2 cellular contexts compared by ENCODE assay signal in genomic region chr7:34327681-34328080, GRCh38.
TF ChIP-seq lines count a peak whose summit lies in the region.

No MANE protein-coding gene starts in this region.

TF ChIP-seq in HCT116, 20 proteins besides CTCF, POLR2A, EP300 and RAD21 (continued from another document):
- TF ChIP-seq, protein P1, sequence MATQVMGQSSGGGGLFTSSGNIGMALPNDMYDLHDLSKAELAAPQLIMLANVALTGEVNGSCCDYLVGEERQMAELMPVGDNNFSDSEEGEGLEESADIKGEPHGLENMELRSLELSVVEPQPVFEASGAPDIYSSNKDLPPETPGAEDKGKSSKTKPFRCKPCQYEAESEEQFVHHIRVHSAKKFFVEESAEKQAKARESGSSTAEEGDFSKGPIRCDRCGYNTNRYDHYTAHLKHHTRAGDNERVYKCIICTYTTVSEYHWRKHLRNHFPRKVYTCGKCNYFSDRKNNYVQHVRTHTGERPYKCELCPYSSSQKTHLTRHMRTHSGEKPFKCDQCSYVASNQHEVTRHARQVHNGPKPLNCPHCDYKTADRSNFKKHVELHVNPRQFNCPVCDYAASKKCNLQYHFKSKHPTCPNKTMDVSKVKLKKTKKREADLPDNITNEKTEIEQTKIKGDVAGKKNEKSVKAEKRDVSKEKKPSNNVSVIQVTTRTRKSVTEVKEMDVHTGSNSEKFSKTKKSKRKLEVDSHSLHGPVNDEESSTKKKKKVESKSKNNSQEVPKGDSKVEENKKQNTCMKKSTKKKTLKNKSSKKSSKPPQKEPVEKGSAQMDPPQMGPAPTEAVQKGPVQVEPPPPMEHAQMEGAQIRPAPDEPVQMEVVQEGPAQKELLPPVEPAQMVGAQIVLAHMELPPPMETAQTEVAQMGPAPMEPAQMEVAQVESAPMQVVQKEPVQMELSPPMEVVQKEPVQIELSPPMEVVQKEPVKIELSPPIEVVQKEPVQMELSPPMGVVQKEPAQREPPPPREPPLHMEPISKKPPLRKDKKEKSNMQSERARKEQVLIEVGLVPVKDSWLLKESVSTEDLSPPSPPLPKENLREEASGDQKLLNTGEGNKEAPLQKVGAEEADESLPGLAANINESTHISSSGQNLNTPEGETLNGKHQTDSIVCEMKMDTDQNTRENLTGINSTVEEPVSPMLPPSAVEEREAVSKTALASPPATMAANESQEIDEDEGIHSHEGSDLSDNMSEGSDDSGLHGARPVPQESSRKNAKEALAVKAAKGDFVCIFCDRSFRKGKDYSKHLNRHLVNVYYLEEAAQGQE (IDR thresholded peaks at IDR 0.05; ENCODE audit: low read depth) = no peak
- TF ChIP-seq TCF7L2 (IDR thresholded peaks at IDR 0.05; ENCODE audit: borderline replicate concordance, extremely low read depth, insufficient read depth, insufficient read length) (no peak), EZH2 (IDR thresholded peaks at IDR 0.05) (no peak), YY1 (IDR thresholded peaks at IDR 0.05; ENCODE audit: extremely low read depth, insufficient replicate concordance, low read depth, low read length) (no peak), SP1 (IDR thresholded peaks at IDR 0.05; ENCODE audit: low read depth) (no peak), FOSL1 (IDR thresholded peaks at IDR 0.05; ENCODE audit: low read depth) (no peak), POLR2AphosphoS5 (IDR thresholded peaks at IDR 0.05; ENCODE audit: low read depth, low read length) (no peak), ZNF274 (IDR thresholded peaks at IDR 0.05; ENCODE audit: low read depth, low read length) (no peak), ATF3 (IDR thresholded peaks at IDR 0.05) (no peak), EZH2phosphoT487 (IDR thresholded peaks at IDR 0.05; ENCODE audit: borderline replicate concordance) (no peak), EGR1 (IDR thresholded peaks at IDR 0.05; ENCODE audit: low read depth) (no peak)
- TF ChIP-seq, protein P2, sequence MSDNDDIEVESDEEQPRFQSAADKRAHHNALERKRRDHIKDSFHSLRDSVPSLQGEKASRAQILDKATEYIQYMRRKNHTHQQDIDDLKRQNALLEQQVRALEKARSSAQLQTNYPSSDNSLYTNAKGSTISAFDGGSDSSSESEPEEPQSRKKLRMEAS (IDR thresholded peaks at IDR 0.05) = no peak

TF ChIP-seq in GM23338, 12 proteins besides CTCF, POLR2A, EP300 and RAD21 (continued from another document):
- TF ChIP-seq, protein P3, sequence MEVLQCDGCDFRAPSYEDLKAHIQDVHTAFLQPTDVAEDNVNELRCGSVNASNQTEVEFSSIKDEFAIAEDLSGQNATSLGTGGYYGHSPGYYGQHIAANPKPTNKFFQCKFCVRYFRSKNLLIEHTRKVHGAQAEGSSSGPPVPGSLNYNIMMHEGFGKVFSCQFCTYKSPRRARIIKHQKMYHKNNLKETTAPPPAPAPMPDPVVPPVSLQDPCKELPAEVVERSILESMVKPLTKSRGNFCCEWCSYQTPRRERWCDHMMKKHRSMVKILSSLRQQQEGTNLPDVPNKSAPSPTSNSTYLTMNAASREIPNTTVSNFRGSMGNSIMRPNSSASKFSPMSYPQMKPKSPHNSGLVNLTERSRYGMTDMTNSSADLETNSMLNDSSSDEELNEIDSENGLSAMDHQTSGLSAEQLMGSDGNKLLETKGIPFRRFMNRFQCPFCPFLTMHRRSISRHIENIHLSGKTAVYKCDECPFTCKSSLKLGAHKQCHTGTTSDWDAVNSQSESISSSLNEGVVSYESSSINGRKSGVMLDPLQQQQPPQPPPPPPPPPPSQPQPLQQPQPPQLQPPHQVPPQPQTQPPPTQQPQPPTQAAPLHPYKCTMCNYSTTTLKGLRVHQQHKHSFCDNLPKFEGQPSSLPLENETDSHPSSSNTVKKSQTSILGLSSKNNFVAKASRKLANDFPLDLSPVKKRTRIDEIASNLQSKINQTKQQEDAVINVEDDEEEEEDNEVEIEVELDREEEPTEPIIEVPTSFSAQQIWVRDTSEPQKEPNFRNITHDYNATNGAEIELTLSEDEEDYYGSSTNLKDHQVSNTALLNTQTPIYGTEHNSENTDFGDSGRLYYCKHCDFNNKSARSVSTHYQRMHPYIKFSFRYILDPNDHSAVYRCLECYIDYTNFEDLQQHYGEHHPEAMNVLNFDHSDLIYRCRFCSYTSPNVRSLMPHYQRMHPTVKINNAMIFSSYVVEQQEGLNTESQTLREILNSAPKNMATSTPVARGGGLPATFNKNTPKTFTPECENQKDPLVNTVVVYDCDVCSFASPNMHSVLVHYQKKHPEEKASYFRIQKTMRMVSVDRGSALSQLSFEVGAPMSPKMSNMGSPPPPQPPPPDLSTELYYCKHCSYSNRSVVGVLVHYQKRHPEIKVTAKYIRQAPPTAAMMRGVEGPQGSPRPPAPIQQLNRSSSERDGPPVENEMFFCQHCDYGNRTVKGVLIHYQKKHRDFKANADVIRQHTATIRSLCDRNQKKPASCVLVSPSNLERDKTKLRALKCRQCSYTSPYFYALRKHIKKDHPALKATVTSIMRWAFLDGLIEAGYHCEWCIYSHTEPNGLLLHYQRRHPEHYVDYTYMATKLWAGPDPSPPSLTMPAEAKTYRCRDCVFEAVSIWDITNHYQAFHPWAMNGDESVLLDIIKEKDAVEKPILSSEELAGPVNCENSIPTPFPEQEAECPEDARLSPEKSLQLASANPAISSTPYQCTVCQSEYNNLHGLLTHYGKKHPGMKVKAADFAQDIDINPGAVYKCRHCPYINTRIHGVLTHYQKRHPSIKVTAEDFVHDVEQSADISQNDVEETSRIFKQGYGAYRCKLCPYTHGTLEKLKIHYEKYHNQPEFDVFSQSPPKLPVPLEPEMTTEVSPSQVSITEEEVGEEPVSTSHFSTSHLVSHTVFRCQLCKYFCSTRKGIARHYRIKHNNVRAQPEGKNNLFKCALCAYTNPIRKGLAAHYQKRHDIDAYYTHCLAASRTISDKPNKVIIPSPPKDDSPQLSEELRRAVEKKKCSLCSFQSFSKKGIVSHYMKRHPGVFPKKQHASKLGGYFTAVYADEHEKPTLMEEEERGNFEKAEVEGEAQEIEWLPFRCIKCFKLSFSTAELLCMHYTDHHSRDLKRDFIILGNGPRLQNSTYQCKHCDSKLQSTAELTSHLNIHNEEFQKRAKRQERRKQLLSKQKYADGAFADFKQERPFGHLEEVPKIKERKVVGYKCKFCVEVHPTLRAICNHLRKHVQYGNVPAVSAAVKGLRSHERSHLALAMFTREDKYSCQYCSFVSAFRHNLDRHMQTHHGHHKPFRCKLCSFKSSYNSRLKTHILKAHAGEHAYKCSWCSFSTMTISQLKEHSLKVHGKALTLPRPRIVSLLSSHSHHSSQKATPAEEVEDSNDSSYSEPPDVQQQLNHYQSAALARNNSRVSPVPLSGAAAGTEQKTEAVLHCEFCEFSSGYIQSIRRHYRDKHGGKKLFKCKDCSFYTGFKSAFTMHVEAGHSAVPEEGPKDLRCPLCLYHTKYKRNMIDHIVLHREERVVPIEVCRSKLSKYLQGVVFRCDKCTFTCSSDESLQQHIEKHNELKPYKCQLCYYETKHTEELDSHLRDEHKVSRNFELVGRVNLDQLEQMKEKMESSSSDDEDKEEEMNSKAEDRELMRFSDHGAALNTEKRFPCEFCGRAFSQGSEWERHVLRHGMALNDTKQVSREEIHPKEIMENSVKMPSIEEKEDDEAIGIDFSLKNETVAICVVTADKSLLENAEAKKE (CRISPR knock-in tag; IDR thresholded peaks at IDR 0.05) = no peak
- TF ChIP-seq CREB1 (CRISPR knock-in tag; IDR thresholded peaks at IDR 0.05; ENCODE audit: low read depth) (no peak), EZH2 (IDR thresholded peaks at IDR 0.05; ENCODE audit: low read depth, unreplicated experiment) (no peak), ZNF114 (CRISPR knock-in tag; IDR thresholded peaks at IDR 0.05) (no peak), ZNF331 (CRISPR knock-in tag; IDR thresholded peaks at IDR 0.05; ENCODE audit: low read depth) (no peak), STAT1 (IDR thresholded peaks at IDR 0.05; ENCODE audit: unreplicated experiment) (no peak), NANOG (IDR thresholded peaks at IDR 0.05; ENCODE audit: borderline replicate concordance) (no peak), EZH2phosphoT487 (IDR thresholded peaks at IDR 0.05; ENCODE audit: unreplicated experiment) (no peak)
- TF ChIP-seq, protein P4, sequence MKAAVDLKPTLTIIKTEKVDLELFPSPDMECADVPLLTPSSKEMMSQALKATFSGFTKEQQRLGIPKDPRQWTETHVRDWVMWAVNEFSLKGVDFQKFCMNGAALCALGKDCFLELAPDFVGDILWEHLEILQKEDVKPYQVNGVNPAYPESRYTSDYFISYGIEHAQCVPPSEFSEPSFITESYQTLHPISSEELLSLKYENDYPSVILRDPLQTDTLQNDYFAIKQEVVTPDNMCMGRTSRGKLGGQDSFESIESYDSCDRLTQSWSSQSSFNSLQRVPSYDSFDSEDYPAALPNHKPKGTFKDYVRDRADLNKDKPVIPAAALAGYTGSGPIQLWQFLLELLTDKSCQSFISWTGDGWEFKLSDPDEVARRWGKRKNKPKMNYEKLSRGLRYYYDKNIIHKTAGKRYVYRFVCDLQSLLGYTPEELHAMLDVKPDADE (IDR thresholded peaks at IDR 0.05) = no peak
- TF ChIP-seq, protein P1 (IDR thresholded peaks at IDR 0.05; ENCODE audit: unreplicated experiment) = no peak
